ENCODE assay signal across 1 cellular context in the genomic region with DNA sequence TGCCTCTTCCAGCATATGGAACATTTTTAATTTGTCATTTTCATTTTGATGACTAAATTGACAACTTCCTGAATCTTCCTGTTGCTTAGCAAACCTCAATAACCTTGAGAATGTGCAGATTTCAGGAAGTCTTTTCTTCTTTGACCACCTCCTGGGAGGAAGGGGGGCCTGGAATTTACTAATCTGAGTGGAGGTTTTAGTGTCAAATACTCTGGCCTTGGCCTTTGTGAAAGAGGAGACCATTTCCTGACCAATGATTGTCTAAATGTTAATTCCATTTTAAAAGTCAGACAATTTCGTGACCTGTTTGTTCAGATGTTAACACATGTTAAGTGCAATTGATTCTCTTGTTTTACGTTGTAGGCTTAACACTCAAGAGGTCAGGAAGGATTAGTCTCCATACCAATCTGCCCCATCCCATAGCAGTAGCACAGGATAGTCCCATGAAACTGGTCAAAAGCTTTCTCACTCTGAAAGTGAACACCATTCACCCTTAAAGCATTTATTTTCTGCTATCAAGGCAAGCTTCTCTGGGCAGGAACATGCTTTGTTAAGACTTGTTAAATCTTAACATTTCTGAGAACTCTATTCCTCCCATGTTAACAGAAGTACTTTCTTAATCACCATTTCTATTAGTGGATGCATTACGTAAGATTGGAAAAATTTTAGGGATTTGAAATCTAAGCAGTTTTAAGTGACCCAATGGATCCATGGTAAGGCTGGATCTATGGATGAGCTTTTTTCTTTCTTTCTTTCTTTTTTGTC.
TF ChIP-seq lines count a peak whose summit lies in the region.

No MANE protein-coding gene starts in this region.

TF ChIP-seq in IMR-90, 13 proteins besides CTCF, POLR2A, EP300 and RAD21:
- TF ChIP-seq NFE2L2 (IDR thresholded peaks at IDR 0.05; ENCODE audit: low read depth, low read length) = no peak
- no peak for TF ChIP-seq BHLHE40 (IDR thresholded peaks at IDR 0.05; ENCODE audit: low read depth, low read length)
- TF ChIP-seq SMC3 (IDR thresholded peaks at IDR 0.05; ENCODE audit: low read depth, low read length) = no peak
- TF ChIP-seq MAFK (IDR thresholded peaks at IDR 0.05; ENCODE audit: low read depth, low read length) = no peak
- TF ChIP-seq FOS (IDR thresholded peaks at IDR 0.05; ENCODE audit: low read depth, low read length) = no peak
- no peak for TF ChIP-seq CHD1 (IDR thresholded peaks at IDR 0.05; ENCODE audit: low read depth, low read length)
- no peak for TF ChIP-seq RFX5 (IDR thresholded peaks at IDR 0.05; ENCODE audit: low read depth, low read length)
- TF ChIP-seq, protein P1, sequence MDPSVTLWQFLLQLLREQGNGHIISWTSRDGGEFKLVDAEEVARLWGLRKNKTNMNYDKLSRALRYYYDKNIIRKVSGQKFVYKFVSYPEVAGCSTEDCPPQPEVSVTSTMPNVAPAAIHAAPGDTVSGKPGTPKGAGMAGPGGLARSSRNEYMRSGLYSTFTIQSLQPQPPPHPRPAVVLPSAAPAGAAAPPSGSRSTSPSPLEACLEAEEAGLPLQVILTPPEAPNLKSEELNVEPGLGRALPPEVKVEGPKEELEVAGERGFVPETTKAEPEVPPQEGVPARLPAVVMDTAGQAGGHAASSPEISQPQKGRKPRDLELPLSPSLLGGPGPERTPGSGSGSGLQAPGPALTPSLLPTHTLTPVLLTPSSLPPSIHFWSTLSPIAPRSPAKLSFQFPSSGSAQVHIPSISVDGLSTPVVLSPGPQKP (IDR thresholded peaks at IDR 0.05; ENCODE audit: borderline replicate concordance, low read depth, low read length) = no peak
- no peak for TF ChIP-seq USF2 (IDR thresholded peaks at IDR 0.05; ENCODE audit: low read depth, low read length)
- no peak for TF ChIP-seq MAZ (IDR thresholded peaks at IDR 0.05; ENCODE audit: borderline replicate concordance, low read depth, low read length)
- TF ChIP-seq MXI1 (IDR thresholded peaks at IDR 0.05; ENCODE audit: borderline replicate concordance, low read depth, low read length) = no peak
- no peak for TF ChIP-seq RCOR1 (IDR thresholded peaks at IDR 0.05; ENCODE audit: insufficient replicate concordance, low read length)
- no peak for TF ChIP-seq CEBPB (IDR thresholded peaks at IDR 0.05; ENCODE audit: low read depth, low read length)
